11 cellular contexts compared by ENCODE assay signal in the genomic region with DNA sequence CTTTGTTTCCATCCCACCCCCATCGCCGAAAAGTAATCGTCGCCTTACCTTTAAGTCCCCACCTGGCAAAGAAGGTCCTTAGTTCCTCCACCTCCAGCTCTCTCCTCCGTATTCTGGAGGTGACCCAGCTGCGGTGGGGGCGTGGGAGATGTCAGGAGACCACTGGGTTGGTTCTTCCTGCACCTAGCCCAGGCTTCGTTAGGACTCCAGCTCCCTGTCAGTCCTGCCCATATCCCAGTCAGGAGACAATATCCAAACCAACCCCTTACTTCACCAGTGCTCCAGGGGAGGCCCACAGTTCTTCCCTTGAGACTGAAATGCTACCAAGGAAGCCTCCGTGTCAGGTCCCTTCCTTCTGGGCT. TPM values are rescaled to one million over a fixed set of nuclear protein-coding genes. Genes with fewer than 3 reads are reported as not detected.
DNase-seq lines count a peak whose midpoint lies in the region; ATAC-seq and TF ChIP-seq lines count a peak whose summit lies in the region.
"Had no signal": no experiment of that assay in that cellular context is flagged by ENCODE, and none has a peak within 500 bp of the region (broad histone marks: within the 10 kb centered on the region; RNA-seq: fewer than 3 reads in every experiment).

No MANE protein-coding gene starts in this region.

- H3K27ac ChIP-seq in smooth muscle cell (ENCODE audit: low read depth), result peak overlapping the region; percentile 95

- no peak overlapping the region for H3K4me3 ChIP-seq in smooth muscle cell

- peaks cover 45% of the 10 kb centered on the region for H3K4me1 Mint-ChIP-seq in activated B cell treated with CpG ODN at 0.5 μM for 24 hours

- peaks cover 6% of the 10 kb centered on the region for H3K27me3 Mint-ChIP-seq in activated B cell treated with CpG ODN at 0.5 μM for 24 hours

- intact Hi-C loops in activated B cell treated with CpG ODN at 0.5 μM for 24 hours (cut with micrococcal nuclease), result no loop called here

- peak; percentile 28 for DNase-seq in GM13977 (ENCODE audit: low spot score)
- no peak for DNase-seq in activated B cell treated with CpG ODN at 0.5 μM for 24 hours
- peak; percentile 6 for DNase-seq in iPS-NIHi7 (ENCODE audit: extremely low spot score)
- no peak for DNase-seq in smooth muscle cell (lab: John Stamatoyannopoulos, UW; ENCODE audit: unreplicated experiment)
- no peak for DNase-seq in AG08395 (ENCODE audit: low spot score)
- DNase-seq: NCI-H187, SHP77 had no signal

- ATAC-seq in activated B cell treated with CpG ODN at 0.5 μM for 24 hours (ENCODE audit: low read depth) (no peak), GM21367 (IDR thresholded peaks at IDR 0.05; ENCODE audit: unreplicated experiment) (no peak), GM18511 (IDR thresholded peaks at IDR 0.05; ENCODE audit: unreplicated experiment) (no peak), HG03097 (IDR thresholded peaks at IDR 0.05; ENCODE audit: low FRiP score, unreplicated experiment) (no peak)

- CTCF ChIA-PET in activated B cell treated with CpG ODN at 0.5 μM for 24 hours (lab: Charles Lee), result no interaction called here

- no peaks in the 10 kb centered on the region for H3K36me3 Mint-ChIP-seq in activated B cell treated with CpG ODN at 0.5 μM for 24 hours (ENCODE audit: low read depth)

- H3K9ac ChIP-seq in smooth muscle cell (ENCODE audit: low read depth), result no peak overlapping the region

- H3K27ac Mint-ChIP-seq in activated B cell treated with CpG ODN at 0.5 μM for 24 hours, result no peak overlapping the region

- no peaks in the 10 kb centered on the region for H3K79me2 ChIP-seq in smooth muscle cell (ENCODE audit: low read depth)

- no peaks in the 10 kb centered on the region for H3K36me3 ChIP-seq in smooth muscle cell (ENCODE audit: low read depth)

- H3K4me3 Mint-ChIP-seq in activated B cell treated with CpG ODN at 0.5 μM for 24 hours, result peak overlapping the region; percentile 15

- H3F3A ChIP-seq in smooth muscle cell (ENCODE audit: low read depth), result peaks cover 7% of the 10 kb centered on the region

- no peaks in the 10 kb centered on the region for H3K27me3 ChIP-seq in smooth muscle cell (ENCODE audit: low read depth)

- H2AFZ ChIP-seq in smooth muscle cell (ENCODE audit: low read depth), result no peak overlapping the region

- H3K9me3 ChIP-seq in smooth muscle cell (replicated peaks; ENCODE audit: low read depth), result no peaks in the 10 kb centered on the region

- H4K20me1 ChIP-seq in smooth muscle cell (ENCODE audit: low read depth), result no peaks in the 10 kb centered on the region

- no peak overlapping the region for H3K4me2 ChIP-seq in smooth muscle cell

- WGBS in smooth muscle cell (ENCODE audit: low lambda C conversion rate), result 92% methylated on average over 9 of the region's 9 CpGs

- peaks cover 30% of the 10 kb centered on the region for H3K4me1 ChIP-seq in smooth muscle cell (ENCODE audit: low read depth)

- POLR2A ChIA-PET in activated B cell treated with CpG ODN at 0.5 μM for 24 hours (lab: Charles Lee), result interaction anchor here (0.6 kb wide), 1 partner anchor 29 kb away, joined by 3 read pairs; no protein-coding TSS in a partner anchor

- H3K9me3 Mint-ChIP-seq in activated B cell treated with CpG ODN at 0.5 μM for 24 hours, result no peaks in the 10 kb centered on the region

- in situ Hi-C loops in GM13977 (cut with MboI; ENCODE audit: low pct_unique_long_range_greater_than_20kb, low sequenced_read_pairs, unreplicated experiment), result no loop called here

- TF ChIP-seq CTCF in GM13977 (IDR thresholded peaks at IDR 0.05; ENCODE audit: extremely low read depth, insufficient read depth, missing control alignments) (no peak), activated B cell treated with CpG ODN at 0.5 μM for 24 hours (IDR thresholded peaks at IDR 0.05) (no peak), smooth muscle cell (IDR thresholded peaks at IDR 0.05; ENCODE audit: borderline replicate concordance, insufficient read depth, poor library complexity, severe bottlenecking) (no peak)

RNA-seq across cellular contexts. Expression of a gene that starts 0.7 kb away (rescaled TPM):
- 7.9 and 9.5 TPM in 2 replicates for total RNA-seq in activated B cell treated with CpG ODN at 0.5 μM for 24 hours
- 0.99 TPM in 1 of 2 replicates, not detected in the other for total RNA-seq in smooth muscle cell
- not detected in 2 replicates for polyA plus RNA-seq in smooth muscle cell

RNA-seq across cellular contexts. Expression of a gene that starts 10.6 kb away (rescaled TPM):
- total RNA-seq in activated B cell treated with CpG ODN at 0.5 μM for 24 hours (not detected in 2 replicates), smooth muscle cell (2.6 and 6.7 TPM in 2 replicates)
- polyA plus RNA-seq in smooth muscle cell, result 2.3 and 4.1 TPM in 2 replicates
- total RNA-seq: myocyte had no signal

RNA-seq across cellular contexts. Expression of a gene that starts 11.6 kb away (rescaled TPM):
- total RNA-seq in activated B cell treated with CpG ODN at 0.5 μM for 24 hours (0.27 and 0.29 TPM in 2 replicates), smooth muscle cell (0.09 and 0.90 TPM in 2 replicates)
- 0.16 and 0.35 TPM in 2 replicates for polyA plus RNA-seq in smooth muscle cell

RNA-seq across cellular contexts. Expression of a gene that starts 51.1 kb away (rescaled TPM):
- not detected in 2 replicates for total RNA-seq in activated B cell treated with CpG ODN at 0.5 μM for 24 hours
- 7.0 TPM in 1 of 2 replicates, not detected in the other for total RNA-seq in smooth muscle cell
- polyA plus RNA-seq in smooth muscle cell, result not detected in 2 replicates
- total RNA-seq: myocyte had no signal

Comparison
In these comparisons a context has a peak if more than half of its experiments do, and no peak if none do; other contexts are left out.
1. DNase-seq: peak in GM13977 (single experiment) and iPS-NIHi7 (single experiment); none in activated B cell treated with CpG ODN at 0.5 μM for 24 hours (single experiment), smooth muscle cell (single experiment) and AG08395 (single experiment).